ENCODE assay signal across 15 cellular contexts in genomic region chr6:27161115-27161514, GRCh38.
A peak's percentile ranks its signal among the peaks of the same experiment; 100 is the strongest.
DNase-seq lines count a peak whose midpoint lies in the region; ATAC-seq, FAIRE-seq and TF ChIP-seq lines count a peak whose summit lies in the region.
"Had no signal": no experiment of that assay in that cellular context is flagged by ENCODE, and none has a peak within 500 bp of the region (broad histone marks: within the 10 kb centered on the region; RNA-seq: fewer than 3 reads in every experiment).

No MANE protein-coding gene starts in this region.

- no peaks in the 10 kb centered on the region for H3K9me3 Mint-ChIP-seq in Caco-2 (ENCODE audit: unreplicated experiment)
- H3K9me3 Mint-ChIP-seq in GM23338 = peaks cover 3% of the 10 kb centered on the region; the same call in 1 of the 3 replicates
- H3K9me3 Mint-ChIP-seq in type B pancreatic cell = no peaks in the 10 kb centered on the region

- TF ChIP-seq EP300 in K562 (IDR thresholded peaks at IDR 0.05; ENCODE audit: low read length) = no peak

- H3K4me2 ChIP-seq in GM23338 (peak overlapping the region; percentile 42), K562 (ENCODE audit: insufficient read depth, low read length) (peak overlapping the region; percentile 76)

- DNase-seq in Caco-2 (no peak), GM23338 (ENCODE audit: low spot score) (peak; percentile 51), NCI-H526 (lab: John Stamatoyannopoulos, UW) (peak; percentile 54 to 65), K562 (ENCODE audit: extremely low read depth in 1 of 4, low spot score in 3 of 4) (no peak), T-helper 17 cell (no peak), ACHN (no peak), type B pancreatic cell (ENCODE audit: extremely low spot score, unreplicated experiment) (no peak), urothelium cell line (ENCODE audit: low spot score) (no peak)
- DNase-seq: MG63, NCI-H1694 treated with DMSO at 0.1 percent for 48 hours, SHP77 treated with DMSO at 0.1 percent for 48 hours had no signal

- FAIRE-seq in K562 (lab: Jason Lieb, UNC) (no peak), urothelium cell line (lab: Jason Lieb, UNC) (no peak)
- FAIRE-seq: D721Med had no signal

- no peaks in the 10 kb centered on the region for H3K9me2 ChIP-seq in GM23338 (ENCODE audit: insufficient read depth)

- no peaks in the 10 kb centered on the region for H3K27me3 ChIP-seq in Caco-2 (replicated peaks; ENCODE audit: control insufficient read depth, insufficient read depth, low read length)
- peaks cover 8% of the 10 kb centered on the region for H3K27me3 ChIP-seq in GM23338 (ENCODE audit: insufficient read depth)
- H3K27me3 ChIP-seq in K562 (ENCODE audit: control insufficient read depth in 2 of 2, insufficient read depth in 2 of 2, low read length in 2 of 2) = no peaks in the 10 kb centered on the region
- H3K27me3 ChIP-seq: MG63 had no signal

- H2AFZ ChIP-seq in GM23338 = no peak overlapping the region
- H2AFZ ChIP-seq in K562 (ENCODE audit: low read depth, low read length) = peak overlapping the region; percentile 73

- in situ Hi-C loops in K562 (cut with MboI) = no loop called here
- in situ Hi-C loops in ACHN (cut with HindIII; ENCODE audit: low pct_ligation_motif_present, low pct_unique_long_range_greater_than_20kb, low sequenced_read_pairs) = no loop called here

- H3K9me1 ChIP-seq in K562 (ENCODE audit: control insufficient read depth, insufficient read depth, low read length) = no peaks in the 10 kb centered on the region

- TF ChIP-seq CTCF in Caco-2 (IDR thresholded peaks at IDR 0.05; ENCODE audit: insufficient read depth in 1 of 2, low read depth in 1 of 2, low read length in 1 of 2, severe bottlenecking in 1 of 2, unreplicated experiment in 1 of 2) (no peak), GM23338 (conservative IDR thresholded peaks at IDR 0.05; ENCODE audit: low read depth in 2 of 2) (no peak), K562 (IDR thresholded peaks at IDR 0.05 in 2 of 3, conservative IDR thresholded peaks at IDR 0.05 in 1 of 3; ENCODE audit: insufficient read depth in 2 of 3, low read depth in 1 of 3, low read length in 3 of 3) (no peak), type B pancreatic cell (conservative IDR thresholded peaks at IDR 0.05) (no peak)

- H3K9ac ChIP-seq in K562 (ENCODE audit: insufficient read depth in 1 of 2, low read depth in 2 of 2, low read length in 2 of 2) = peak overlapping the region in 1 of 2 experiments; percentile 43; a peak in 1 of 4 replicates

- H3F3A ChIP-seq in GM23338 (replicated peaks; ENCODE audit: low read depth) = no peaks in the 10 kb centered on the region; the same call in 1 of the 2 replicates

- no peaks in the 10 kb centered on the region for H3K36me3 ChIP-seq in Caco-2 (ENCODE audit: control insufficient read depth, insufficient read depth, low read length)
- H3K36me3 ChIP-seq in GM23338 (ENCODE audit: insufficient read depth) = no peaks in the 10 kb centered on the region
- no peaks in the 10 kb centered on the region for H3K36me3 ChIP-seq in K562 (ENCODE audit: control insufficient read depth, insufficient read depth, low read length)
- H3K36me3 ChIP-seq: HAP-1, MG63 had no signal

- H3K9me3 ChIP-seq in Caco-2 = no peaks in the 10 kb centered on the region
- no peaks in the 10 kb centered on the region for H3K9me3 ChIP-seq in K562 (replicated peaks; ENCODE audit: control insufficient read depth, insufficient read depth, low read depth, low read length)
- H3K9me3 ChIP-seq in T-helper 17 cell (ENCODE audit: control insufficient read depth, low read length, poor library complexity, severe bottlenecking) = no peaks in the 10 kb centered on the region
- H3K9me3 ChIP-seq: HAP-1, MG63 had no signal

- TF ChIP-seq RAD21 in K562 (CRISPR knock-in tag; conservative IDR thresholded peaks at IDR 0.05 in 1 of 2, IDR thresholded peaks at IDR 0.05 in 1 of 2) = no peak

- WGBS in K562 (ENCODE audit: insufficient coverage, low coverage, missing lambda C conversion rate) = 21% methylated on average over 1 of the region's 1 CpG

- 0 out of 2 replicates have a peak, but pooled peaks cover 6% of the 10 kb centered on the region for H3K4me1 ChIP-seq in Caco-2
- H3K4me1 ChIP-seq in GM23338 (ENCODE audit: insufficient read depth) = peaks cover 12% of the 10 kb centered on the region
- H3K4me1 ChIP-seq in K562 (replicated peaks in 1 of 2; ENCODE audit: control insufficient read depth in 2 of 2, insufficient read depth in 2 of 2, low read length in 2 of 2) = peaks cover 10% of the 10 kb centered on the region in 2 experiments; a peak in 3 of 5 replicates
- H3K4me1 ChIP-seq: HAP-1 had no signal

- CTCF ChIA-PET in Caco-2 (lab: Charles Lee) = interaction anchor here (0.5 kb wide), 1 partner anchor 16 kb away, joined by 3 read pairs; no protein-coding TSS in a partner anchor
- CTCF ChIA-PET in K562 (lab: Yijun Ruan, JAX; ENCODE audit: low intra/inter-chr PET ratio) = interaction anchor here (0.6 to 1.1 kb wide), 4 partner anchors 28 to 1523 kb away, joined by 3 to 8 read pairs (median 3); partner anchors contain the start of gene ZNF184

- H3K36me3 Mint-ChIP-seq in Caco-2 (ENCODE audit: insufficient read depth, unreplicated experiment) (peaks cover 17% of the 10 kb centered on the region), GM23338 (ENCODE audit: low read depth) (no peaks in the 10 kb centered on the region), T-helper 17 cell (ENCODE audit: low read depth) (no peaks in the 10 kb centered on the region), type B pancreatic cell (no peaks in the 10 kb centered on the region)

- H3K4me3 Mint-ChIP-seq in Caco-2 (ENCODE audit: unreplicated experiment) = peak overlapping the region; percentile 24
- H3K4me3 Mint-ChIP-seq in GM23338 = peak overlapping the region; percentile 64
- no peak overlapping the region for H3K4me3 Mint-ChIP-seq in T-helper 17 cell
- no peak overlapping the region for H3K4me3 Mint-ChIP-seq in type B pancreatic cell
- H3K4me3 Mint-ChIP-seq: B cell; CD4-positive, alpha-beta memory T cell had no signal

- no peak overlapping the region for H3K27ac ChIP-seq in GM23338 (ENCODE audit: low read depth)
- H3K27ac ChIP-seq in K562 (ENCODE audit: extremely low read depth, low read depth, low read length) = peak overlapping the region; percentile 21

- H4K20me1 ChIP-seq in GM23338 (replicated peaks; ENCODE audit: insufficient read depth) = no peaks in the 10 kb centered on the region
- H4K20me1 ChIP-seq in K562 (replicated peaks; ENCODE audit: control insufficient read depth, insufficient read depth, low read length) = no peaks in the 10 kb centered on the region

- H3K4me3 ChIP-seq in Caco-2 (ENCODE audit: low read depth, low read length) (no peak overlapping the region), GM23338 (0 out of 2 replicates have a peak overlapping the region, but pooled peaks have one; percentile 28), K562 (no peak overlapping the region)
- H3K4me3 ChIP-seq: HAP-1 had no signal

- POLR2A ChIA-PET in Caco-2 (lab: Charles Lee) = no interaction called here
- POLR2A ChIA-PET in K562 (lab: Yijun Ruan, JAX) = interaction anchor here (0.6 to 5.0 kb wide), 4 partner anchors 15 to 1381 kb away, joined by 3 to 31 read pairs (median 4); a partner anchor contains a TSS

- no TSS peak for BruUV-seq in Caco-2 (replicated peaks; lab: Mats Ljungman, UMichigan)
- no TSS peak for BruUV-seq in K562 (replicated peaks; lab: Mats Ljungman, UMichigan)

- H3K27me3 Mint-ChIP-seq in Caco-2 (ENCODE audit: insufficient read depth, unreplicated experiment) (no peaks in the 10 kb centered on the region), GM23338 (ENCODE audit: insufficient read depth, low read depth, poor library complexity) (peaks cover 24% of the 10 kb centered on the region), T-helper 17 cell (no peaks in the 10 kb centered on the region), type B pancreatic cell (peaks cover 3% of the 10 kb centered on the region)
- H3K27me3 Mint-ChIP-seq: B cell had no signal

- intact Hi-C loops in Caco-2 (cut with micrococcal nuclease; ENCODE audit: unreplicated experiment) = no loop called here
- intact Hi-C loops in K562 (cut with micrococcal nuclease) = loop anchor here (5.0 to 10.0 kb wide), 2 partner anchors 136 to 1054 kb away; no protein-coding TSS in a partner anchor

- H3K79me2 ChIP-seq in GM23338 (replicated peaks; ENCODE audit: insufficient read depth) = no peaks in the 10 kb centered on the region
- no peaks in the 10 kb centered on the region for H3K79me2 ChIP-seq in K562 (ENCODE audit: control insufficient read depth, insufficient read depth, low read length)

- TF ChIP-seq POLR2A in K562 (conservative IDR thresholded peaks at IDR 0.05) = no peak

- H3K27ac Mint-ChIP-seq in Caco-2 (ENCODE audit: unreplicated experiment) (no peak overlapping the region), GM23338 (peak overlapping the region; percentile 90), T-helper 17 cell (no peak overlapping the region), type B pancreatic cell (no peak overlapping the region)
- H3K27ac Mint-ChIP-seq: B cell had no signal

- ATAC-seq in GM23338 (peak; percentile 20), K562 (no peak), T-helper 17 cell (no peak)

- peaks cover 30% of the 10 kb centered on the region for H3K4me1 Mint-ChIP-seq in Caco-2 (ENCODE audit: low read depth, unreplicated experiment)
- H3K4me1 Mint-ChIP-seq in GM23338 = peaks cover 17% of the 10 kb centered on the region
- H3K4me1 Mint-ChIP-seq in T-helper 17 cell = peaks cover 15% of the 10 kb centered on the region
- peaks cover 12% of the 10 kb centered on the region for H3K4me1 Mint-ChIP-seq in type B pancreatic cell (ENCODE audit: unreplicated experiment)

TF ChIP-seq in GM23338, 12 proteins besides CTCF, POLR2A, EP300 and RAD21 (continues in another document):
- TF ChIP-seq NANOG (IDR thresholded peaks at IDR 0.05; ENCODE audit: borderline replicate concordance) (no peak), STAT1 (IDR thresholded peaks at IDR 0.05; ENCODE audit: unreplicated experiment) (no peak)

TF ChIP-seq in K562, 482 proteins besides CTCF, POLR2A, EP300 and RAD21:
- TF ChIP-seq TSC22D4 (tag; IDR thresholded peaks at IDR 0.05) (no peak), CBFB (CRISPR knock-in tag; IDR thresholded peaks at IDR 0.05) (no peak), E2F1 (CRISPR knock-in tag; IDR thresholded peaks at IDR 0.05) (peak; percentile 29; the same call in 1 of the 2 replicates)

Comparison
In these comparisons a context has a peak if more than half of its experiments do, and no peak if none do; other contexts are left out.
1. DNase-seq: peak in GM23338 (single experiment) and NCI-H526 (2 of 2); none in Caco-2 (0 of 2), K562 (0 of 4), T-helper 17 cell (0 of 3), ACHN (single experiment), type B pancreatic cell (single experiment) and urothelium cell line (single experiment).
2. H3K4me3 Mint-ChIP-seq: peak in Caco-2 (single experiment) and GM23338 (single experiment); none in T-helper 17 cell (single experiment) and type B pancreatic cell (single experiment).